ENCODE assay signal across 8 cellular contexts in genomic region chr1:149636286-149637122, GRCh38. TPM values are rescaled to one million over a fixed set of nuclear protein-coding genes. Genes with fewer than 3 reads are reported as not detected.
DNase-seq lines count a peak whose midpoint lies in the region; ATAC-seq and TF ChIP-seq lines count a peak whose summit lies in the region.
"Not testable (repeated sequence)": the region's sequence is repeated elsewhere in the genome, so short reads cannot be mapped to it uniquely, and the experiment has no call there.

No MANE protein-coding gene starts in this region.

- not testable (repeated sequence) for H3K36me3 ChIP-seq in left ventricle myocardium inferior, tibial artery

- intact Hi-C loops in left ventricle myocardium inferior (cut with micrococcal nuclease); tibial artery (cut with DNase I; ENCODE audit: low total_unique reads): not testable (repeated sequence)

- peak overlapping the region; percentile 87 for H3K27ac ChIP-seq in left ventricle myocardium inferior (replicated peaks)
- peak overlapping the region; percentile 91 to 92 for H3K27ac ChIP-seq in tibial artery

- DNase-seq in NCI-H1694 (lab: John Stamatoyannopoulos, UW) (peak; percentile 97), T-helper 2 cell (peak; percentile 70 to 96 (median 88)), amygdala (lab: John Stamatoyannopoulos, UW) (peak in 54 of 56 donors; percentile 36 to 89 (median 76)), left ventricle myocardium inferior (peak; percentile 90), pons (ENCODE audit: low spot score) (peak; percentile 90), tibial artery (peak; percentile 94 to 95)

- H3K9me3 ChIP-seq in left ventricle myocardium inferior (replicated peaks); tibial artery: not testable (repeated sequence)

- not testable (repeated sequence) for H3K4me1 ChIP-seq in left ventricle myocardium inferior, tibial artery

- H3K4me3 ChIP-seq in left ventricle myocardium inferior: peak overlapping the region; percentile 70
- H3K4me3 ChIP-seq in tibial artery: peak overlapping the region; percentile 58 to 63

- TF ChIP-seq CTCF in left ventricle myocardium inferior (IDR thresholded peaks at IDR 0.05; ENCODE audit: borderline replicate concordance); tibial artery (IDR thresholded peaks at IDR 0.05): not testable (repeated sequence)

- ATAC-seq in GM18505 (IDR thresholded peaks at IDR 0.05; ENCODE audit: unreplicated experiment): peak; percentile 83
- ATAC-seq in HG02938 (IDR thresholded peaks at IDR 0.05; ENCODE audit: unreplicated experiment): peak; percentile 85

- peak; percentile 97 for TF ChIP-seq POLR2A in GM18505 (IDR thresholded peaks at IDR 0.05; ENCODE audit: borderline replicate concordance, extremely low read depth, insufficient read depth, insufficient read length)

- H3K27me3 ChIP-seq in left ventricle myocardium inferior (ENCODE audit: low read depth); tibial artery: not testable (repeated sequence)

RNA-seq across cellular contexts. Expression of gene PPIAL4C, which starts 52.9 kb away (rescaled TPM):
- not detected for total RNA-seq in left ventricle myocardium inferior

Comparison
In these comparisons a context has a peak if more than half of its experiments do, and no peak if none do; other contexts are left out.
1. Peak in every context shown above with its lines: DNase-seq, ATAC-seq, H3K4me3 ChIP-seq and H3K27ac ChIP-seq.